ENCODE assay signal across 1 cellular context in the genomic region with DNA sequence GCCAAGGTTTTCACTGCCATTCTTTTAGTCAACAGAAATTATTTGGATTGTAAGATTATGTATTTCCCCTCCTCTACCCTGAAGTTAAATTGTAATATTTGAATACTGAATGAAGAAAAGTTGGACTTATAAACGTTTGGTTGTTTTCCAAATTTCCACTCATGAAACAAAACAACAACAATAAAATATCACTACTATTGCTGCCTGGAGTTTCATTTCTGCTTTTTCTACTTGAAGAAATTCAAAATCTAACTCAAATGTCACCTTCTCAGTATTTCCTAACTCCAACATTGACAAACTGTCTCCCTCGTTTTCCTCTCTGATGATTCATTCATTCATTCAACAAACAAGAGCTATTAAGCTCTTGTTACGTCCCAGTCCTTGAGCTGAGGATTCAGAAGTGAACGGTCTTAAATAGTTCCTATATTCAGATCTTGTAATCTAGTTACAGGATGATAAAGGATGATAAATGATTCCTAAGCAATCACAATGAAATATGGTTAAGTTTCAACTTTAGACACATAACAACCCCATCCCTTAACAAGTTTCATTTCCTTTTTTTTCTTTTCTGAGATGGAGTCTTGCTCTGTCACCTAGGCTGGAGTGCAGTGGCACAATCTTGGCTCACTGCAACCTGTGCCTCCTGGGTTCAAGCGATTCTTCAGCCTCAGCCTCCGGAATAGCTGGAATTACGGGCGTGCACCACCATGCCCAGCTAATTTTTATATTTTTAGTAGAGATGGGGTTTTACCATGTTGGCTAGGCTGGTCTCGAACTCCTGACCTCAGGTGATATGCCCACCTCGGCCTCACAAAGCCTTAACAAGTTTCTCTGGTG.
TF ChIP-seq lines count a peak whose summit lies in the region.

No MANE protein-coding gene starts in this region.

TF ChIP-seq in GM12878, 131 proteins besides CTCF, POLR2A, EP300 and RAD21 (continued from another document and continues in another):
- TF ChIP-seq, protein P1, sequence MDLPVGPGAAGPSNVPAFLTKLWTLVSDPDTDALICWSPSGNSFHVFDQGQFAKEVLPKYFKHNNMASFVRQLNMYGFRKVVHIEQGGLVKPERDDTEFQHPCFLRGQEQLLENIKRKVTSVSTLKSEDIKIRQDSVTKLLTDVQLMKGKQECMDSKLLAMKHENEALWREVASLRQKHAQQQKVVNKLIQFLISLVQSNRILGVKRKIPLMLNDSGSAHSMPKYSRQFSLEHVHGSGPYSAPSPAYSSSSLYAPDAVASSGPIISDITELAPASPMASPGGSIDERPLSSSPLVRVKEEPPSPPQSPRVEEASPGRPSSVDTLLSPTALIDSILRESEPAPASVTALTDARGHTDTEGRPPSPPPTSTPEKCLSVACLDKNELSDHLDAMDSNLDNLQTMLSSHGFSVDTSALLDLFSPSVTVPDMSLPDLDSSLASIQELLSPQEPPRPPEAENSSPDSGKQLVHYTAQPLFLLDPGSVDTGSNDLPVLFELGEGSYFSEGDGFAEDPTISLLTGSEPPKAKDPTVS (IDR thresholded peaks at IDR 0.05; ENCODE audit: low read depth, low read length): no peak
- TF ChIP-seq IKZF1 (conservative IDR thresholded peaks at IDR 0.05) (peak; percentile 56; the same call in 1 of the 2 replicates), MYC (IDR thresholded peaks at IDR 0.05; ENCODE audit: insufficient read depth, insufficient read length, insufficient replicate concordance, low read length, severe bottlenecking) (no peak), FOS (IDR thresholded peaks at IDR 0.05; ENCODE audit: borderline replicate concordance, extremely low read depth, insufficient read length) (no peak), YBX1 (IDR thresholded peaks at IDR 0.05) (no peak), MEF2A (IDR thresholded peaks at IDR 0.05; ENCODE audit: insufficient read depth, low read depth, low read length) (no peak), SMAD5 (IDR thresholded peaks at IDR 0.05; ENCODE audit: low read depth) (no peak), CHD1 (IDR thresholded peaks at IDR 0.05; ENCODE audit: low read depth, low read length) (no peak), MTA3 (IDR thresholded peaks at IDR 0.05; ENCODE audit: borderline replicate concordance, low read length) (no peak), RUNX3 (IDR thresholded peaks at IDR 0.05; ENCODE audit: low read length) (0 out of 2 replicates have a peak, but pooled peaks have one; percentile 2), SRF (IDR thresholded peaks at IDR 0.05; ENCODE audit: low read depth in 2 of 2, low read length in 2 of 2) (no peak), SMARCA5 (IDR thresholded peaks at IDR 0.05) (0 out of 2 replicates have a peak, but pooled peaks have one; percentile 39), ZNF217 (IDR thresholded peaks at IDR 0.05) (0 out of 2 replicates have a peak, but pooled peaks have one; percentile 58), ETV6 (conservative IDR thresholded peaks at IDR 0.05 in 1 of 2, IDR thresholded peaks at IDR 0.05 in 1 of 2; ENCODE audit: borderline replicate concordance in 1 of 2, low read depth in 1 of 2) (no peak), POU2F2 (IDR thresholded peaks at IDR 0.05; ENCODE audit: borderline replicate concordance, low read depth, low read length) (no peak), ZNF207 (IDR thresholded peaks at IDR 0.05; ENCODE audit: borderline replicate concordance) (0 out of 2 replicates have a peak, but pooled peaks have one; percentile 10), MEF2B (IDR thresholded peaks at IDR 0.05; ENCODE audit: partially characterized antibody, poor library complexity, severe bottlenecking) (no peak), ZZZ3 (IDR thresholded peaks at IDR 0.05; ENCODE audit: control insufficient read depth, insufficient read length, low read depth) (no peak), ESRRA (IDR thresholded peaks at IDR 0.05; ENCODE audit: low read length) (no peak), TBL1XR1 (IDR thresholded peaks at IDR 0.05; ENCODE audit: low read depth, low read length) (no peak), SMC3 (IDR thresholded peaks at IDR 0.05; ENCODE audit: borderline replicate concordance, low read length) (no peak), ZNF274 (IDR thresholded peaks at IDR 0.05; ENCODE audit: insufficient read depth, insufficient read length) (no peak)
- TF ChIP-seq, protein P2, sequence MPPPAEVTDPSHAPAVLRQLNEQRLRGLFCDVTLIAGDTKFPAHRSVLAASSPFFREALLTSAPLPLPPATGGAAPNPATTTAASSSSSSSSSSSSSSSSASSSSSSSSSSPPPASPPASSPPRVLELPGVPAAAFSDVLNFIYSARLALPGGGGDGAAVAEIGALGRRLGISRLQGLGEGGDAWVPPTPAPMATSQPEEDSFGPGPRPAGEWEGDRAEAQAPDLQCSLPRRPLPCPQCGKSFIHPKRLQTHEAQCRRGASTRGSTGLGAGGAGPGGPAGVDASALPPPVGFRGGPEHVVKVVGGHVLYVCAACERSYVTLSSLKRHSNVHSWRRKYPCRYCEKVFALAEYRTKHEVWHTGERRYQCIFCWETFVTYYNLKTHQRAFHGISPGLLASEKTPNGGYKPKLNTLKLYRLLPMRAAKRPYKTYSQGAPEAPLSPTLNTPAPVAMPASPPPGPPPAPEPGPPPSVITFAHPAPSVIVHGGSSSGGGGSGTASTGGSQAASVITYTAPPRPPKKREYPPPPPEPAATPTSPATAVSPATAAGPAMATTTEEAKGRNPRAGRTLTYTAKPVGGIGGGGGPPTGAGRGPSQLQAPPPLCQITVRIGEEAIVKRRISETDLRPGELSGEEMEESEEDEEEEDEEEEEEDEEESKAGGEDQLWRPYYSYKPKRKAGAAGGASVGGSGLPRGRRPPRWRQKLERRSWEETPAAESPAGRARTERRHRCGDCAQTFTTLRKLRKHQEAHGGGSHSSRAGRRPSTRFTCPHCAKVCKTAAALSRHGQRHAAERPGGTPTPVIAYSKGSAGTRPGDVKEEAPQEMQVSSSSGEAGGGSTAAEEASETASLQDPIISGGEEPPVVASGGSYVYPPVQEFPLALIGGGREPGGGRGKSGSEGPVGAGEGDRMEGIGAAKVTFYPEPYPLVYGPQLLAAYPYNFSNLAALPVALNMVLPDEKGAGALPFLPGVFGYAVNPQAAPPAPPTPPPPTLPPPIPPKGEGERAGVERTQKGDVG (CRISPR knock-in tag; IDR thresholded peaks at IDR 0.05): no peak
- TF ChIP-seq, protein P3, sequence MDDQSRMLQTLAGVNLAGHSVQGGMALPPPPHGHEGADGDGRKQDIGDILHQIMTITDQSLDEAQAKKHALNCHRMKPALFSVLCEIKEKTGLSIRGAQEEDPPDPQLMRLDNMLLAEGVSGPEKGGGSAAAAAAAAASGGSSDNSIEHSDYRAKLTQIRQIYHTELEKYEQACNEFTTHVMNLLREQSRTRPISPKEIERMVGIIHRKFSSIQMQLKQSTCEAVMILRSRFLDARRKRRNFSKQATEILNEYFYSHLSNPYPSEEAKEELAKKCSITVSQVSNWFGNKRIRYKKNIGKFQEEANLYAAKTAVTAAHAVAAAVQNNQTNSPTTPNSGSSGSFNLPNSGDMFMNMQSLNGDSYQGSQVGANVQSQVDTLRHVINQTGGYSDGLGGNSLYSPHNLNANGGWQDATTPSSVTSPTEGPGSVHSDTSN (IDR thresholded peaks at IDR 0.05; ENCODE audit: insufficient replicate concordance, low read depth, low read length): no peak
- TF ChIP-seq, protein P4, sequence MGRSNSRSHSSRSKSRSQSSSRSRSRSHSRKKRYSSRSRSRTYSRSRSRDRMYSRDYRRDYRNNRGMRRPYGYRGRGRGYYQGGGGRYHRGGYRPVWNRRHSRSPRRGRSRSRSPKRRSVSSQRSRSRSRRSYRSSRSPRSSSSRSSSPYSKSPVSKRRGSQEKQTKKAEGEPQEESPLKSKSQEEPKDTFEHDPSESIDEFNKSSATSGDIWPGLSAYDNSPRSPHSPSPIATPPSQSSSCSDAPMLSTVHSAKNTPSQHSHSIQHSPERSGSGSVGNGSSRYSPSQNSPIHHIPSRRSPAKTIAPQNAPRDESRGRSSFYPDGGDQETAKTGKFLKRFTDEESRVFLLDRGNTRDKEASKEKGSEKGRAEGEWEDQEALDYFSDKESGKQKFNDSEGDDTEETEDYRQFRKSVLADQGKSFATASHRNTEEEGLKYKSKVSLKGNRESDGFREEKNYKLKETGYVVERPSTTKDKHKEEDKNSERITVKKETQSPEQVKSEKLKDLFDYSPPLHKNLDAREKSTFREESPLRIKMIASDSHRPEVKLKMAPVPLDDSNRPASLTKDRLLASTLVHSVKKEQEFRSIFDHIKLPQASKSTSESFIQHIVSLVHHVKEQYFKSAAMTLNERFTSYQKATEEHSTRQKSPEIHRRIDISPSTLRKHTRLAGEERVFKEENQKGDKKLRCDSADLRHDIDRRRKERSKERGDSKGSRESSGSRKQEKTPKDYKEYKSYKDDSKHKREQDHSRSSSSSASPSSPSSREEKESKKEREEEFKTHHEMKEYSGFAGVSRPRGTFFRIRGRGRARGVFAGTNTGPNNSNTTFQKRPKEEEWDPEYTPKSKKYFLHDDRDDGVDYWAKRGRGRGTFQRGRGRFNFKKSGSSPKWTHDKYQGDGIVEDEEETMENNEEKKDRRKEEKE (IDR thresholded peaks at IDR 0.05): no peak
- TF ChIP-seq, protein P5, sequence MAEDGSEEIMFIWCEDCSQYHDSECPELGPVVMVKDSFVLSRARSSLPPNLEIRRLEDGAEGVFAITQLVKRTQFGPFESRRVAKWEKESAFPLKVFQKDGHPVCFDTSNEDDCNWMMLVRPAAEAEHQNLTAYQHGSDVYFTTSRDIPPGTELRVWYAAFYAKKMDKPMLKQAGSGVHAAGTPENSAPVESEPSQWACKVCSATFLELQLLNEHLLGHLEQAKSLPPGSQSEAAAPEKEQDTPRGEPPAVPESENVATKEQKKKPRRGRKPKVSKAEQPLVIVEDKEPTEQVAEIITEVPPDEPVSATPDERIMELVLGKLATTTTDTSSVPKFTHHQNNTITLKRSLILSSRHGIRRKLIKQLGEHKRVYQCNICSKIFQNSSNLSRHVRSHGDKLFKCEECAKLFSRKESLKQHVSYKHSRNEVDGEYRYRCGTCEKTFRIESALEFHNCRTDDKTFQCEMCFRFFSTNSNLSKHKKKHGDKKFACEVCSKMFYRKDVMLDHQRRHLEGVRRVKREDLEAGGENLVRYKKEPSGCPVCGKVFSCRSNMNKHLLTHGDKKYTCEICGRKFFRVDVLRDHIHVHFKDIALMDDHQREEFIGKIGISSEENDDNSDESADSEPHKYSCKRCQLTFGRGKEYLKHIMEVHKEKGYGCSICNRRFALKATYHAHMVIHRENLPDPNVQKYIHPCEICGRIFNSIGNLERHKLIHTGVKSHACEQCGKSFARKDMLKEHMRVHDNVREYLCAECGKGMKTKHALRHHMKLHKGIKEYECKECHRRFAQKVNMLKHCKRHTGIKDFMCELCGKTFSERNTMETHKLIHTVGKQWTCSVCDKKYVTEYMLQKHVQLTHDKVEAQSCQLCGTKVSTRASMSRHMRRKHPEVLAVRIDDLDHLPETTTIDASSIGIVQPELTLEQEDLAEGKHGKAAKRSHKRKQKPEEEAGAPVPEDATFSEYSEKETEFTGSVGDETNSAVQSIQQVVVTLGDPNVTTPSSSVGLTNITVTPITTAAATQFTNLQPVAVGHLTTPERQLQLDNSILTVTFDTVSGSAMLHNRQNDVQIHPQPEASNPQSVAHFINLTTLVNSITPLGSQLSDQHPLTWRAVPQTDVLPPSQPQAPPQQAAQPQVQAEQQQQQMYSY (CRISPR knock-in tag; IDR thresholded peaks at IDR 0.05): no peak
- TF ChIP-seq, protein P6, sequence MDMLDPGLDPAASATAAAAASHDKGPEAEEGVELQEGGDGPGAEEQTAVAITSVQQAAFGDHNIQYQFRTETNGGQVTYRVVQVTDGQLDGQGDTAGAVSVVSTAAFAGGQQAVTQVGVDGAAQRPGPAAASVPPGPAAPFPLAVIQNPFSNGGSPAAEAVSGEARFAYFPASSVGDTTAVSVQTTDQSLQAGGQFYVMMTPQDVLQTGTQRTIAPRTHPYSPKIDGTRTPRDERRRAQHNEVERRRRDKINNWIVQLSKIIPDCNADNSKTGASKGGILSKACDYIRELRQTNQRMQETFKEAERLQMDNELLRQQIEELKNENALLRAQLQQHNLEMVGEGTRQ (IDR thresholded peaks at IDR 0.05; ENCODE audit: borderline replicate concordance, low read depth, low read length): no peak
- TF ChIP-seq, protein P7, sequence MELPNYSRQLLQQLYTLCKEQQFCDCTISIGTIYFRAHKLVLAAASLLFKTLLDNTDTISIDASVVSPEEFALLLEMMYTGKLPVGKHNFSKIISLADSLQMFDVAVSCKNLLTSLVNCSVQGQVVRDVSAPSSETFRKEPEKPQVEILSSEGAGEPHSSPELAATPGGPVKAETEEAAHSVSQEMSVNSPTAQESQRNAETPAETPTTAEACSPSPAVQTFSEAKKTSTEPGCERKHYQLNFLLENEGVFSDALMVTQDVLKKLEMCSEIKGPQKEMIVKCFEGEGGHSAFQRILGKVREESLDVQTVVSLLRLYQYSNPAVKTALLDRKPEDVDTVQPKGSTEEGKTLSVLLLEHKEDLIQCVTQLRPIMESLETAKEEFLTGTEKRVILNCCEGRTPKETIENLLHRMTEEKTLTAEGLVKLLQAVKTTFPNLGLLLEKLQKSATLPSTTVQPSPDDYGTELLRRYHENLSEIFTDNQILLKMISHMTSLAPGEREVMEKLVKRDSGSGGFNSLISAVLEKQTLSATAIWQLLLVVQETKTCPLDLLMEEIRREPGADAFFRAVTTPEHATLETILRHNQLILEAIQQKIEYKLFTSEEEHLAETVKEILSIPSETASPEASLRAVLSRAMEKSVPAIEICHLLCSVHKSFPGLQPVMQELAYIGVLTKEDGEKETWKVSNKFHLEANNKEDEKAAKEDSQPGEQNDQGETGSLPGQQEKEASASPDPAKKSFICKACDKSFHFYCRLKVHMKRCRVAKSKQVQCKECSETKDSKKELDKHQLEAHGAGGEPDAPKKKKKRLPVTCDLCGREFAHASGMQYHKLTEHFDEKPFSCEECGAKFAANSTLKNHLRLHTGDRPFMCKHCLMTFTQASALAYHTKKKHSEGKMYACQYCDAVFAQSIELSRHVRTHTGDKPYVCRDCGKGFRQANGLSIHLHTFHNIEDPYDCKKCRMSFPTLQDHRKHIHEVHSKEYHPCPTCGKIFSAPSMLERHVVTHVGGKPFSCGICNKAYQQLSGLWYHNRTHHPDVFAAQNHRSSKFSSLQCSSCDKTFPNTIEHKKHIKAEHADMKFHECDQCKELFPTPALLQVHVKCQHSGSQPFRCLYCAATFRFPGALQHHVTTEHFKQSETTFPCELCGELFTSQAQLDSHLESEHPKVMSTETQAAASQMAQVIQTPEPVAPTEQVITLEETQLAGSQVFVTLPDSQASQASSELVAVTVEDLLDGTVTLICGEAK (IDR thresholded peaks at IDR 0.05; ENCODE audit: borderline replicate concordance): peak; percentile 16; the same call in 1 of the 2 replicates
- TF ChIP-seq, protein P8, sequence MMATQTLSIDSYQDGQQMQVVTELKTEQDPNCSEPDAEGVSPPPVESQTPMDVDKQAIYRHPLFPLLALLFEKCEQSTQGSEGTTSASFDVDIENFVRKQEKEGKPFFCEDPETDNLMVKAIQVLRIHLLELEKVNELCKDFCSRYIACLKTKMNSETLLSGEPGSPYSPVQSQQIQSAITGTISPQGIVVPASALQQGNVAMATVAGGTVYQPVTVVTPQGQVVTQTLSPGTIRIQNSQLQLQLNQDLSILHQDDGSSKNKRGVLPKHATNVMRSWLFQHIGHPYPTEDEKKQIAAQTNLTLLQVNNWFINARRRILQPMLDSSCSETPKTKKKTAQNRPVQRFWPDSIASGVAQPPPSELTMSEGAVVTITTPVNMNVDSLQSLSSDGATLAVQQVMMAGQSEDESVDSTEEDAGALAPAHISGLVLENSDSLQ (IDR thresholded peaks at IDR 0.05): peak; percentile 51; the same call in 1 of the 2 replicates
- TF ChIP-seq, protein P9, sequence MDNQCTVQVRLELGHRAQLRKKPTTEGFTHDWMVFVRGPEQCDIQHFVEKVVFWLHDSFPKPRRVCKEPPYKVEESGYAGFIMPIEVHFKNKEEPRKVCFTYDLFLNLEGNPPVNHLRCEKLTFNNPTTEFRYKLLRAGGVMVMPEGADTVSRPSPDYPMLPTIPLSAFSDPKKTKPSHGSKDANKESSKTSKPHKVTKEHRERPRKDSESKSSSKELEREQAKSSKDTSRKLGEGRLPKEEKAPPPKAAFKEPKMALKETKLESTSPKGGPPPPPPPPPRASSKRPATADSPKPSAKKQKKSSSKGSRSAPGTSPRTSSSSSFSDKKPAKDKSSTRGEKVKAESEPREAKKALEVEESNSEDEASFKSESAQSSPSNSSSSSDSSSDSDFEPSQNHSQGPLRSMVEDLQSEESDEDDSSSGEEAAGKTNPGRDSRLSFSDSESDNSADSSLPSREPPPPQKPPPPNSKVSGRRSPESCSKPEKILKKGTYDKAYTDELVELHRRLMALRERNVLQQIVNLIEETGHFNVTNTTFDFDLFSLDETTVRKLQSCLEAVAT (IDR thresholded peaks at IDR 0.05): no peak
